ENCODE assay signal across 23 cellular contexts in the genomic region with DNA sequence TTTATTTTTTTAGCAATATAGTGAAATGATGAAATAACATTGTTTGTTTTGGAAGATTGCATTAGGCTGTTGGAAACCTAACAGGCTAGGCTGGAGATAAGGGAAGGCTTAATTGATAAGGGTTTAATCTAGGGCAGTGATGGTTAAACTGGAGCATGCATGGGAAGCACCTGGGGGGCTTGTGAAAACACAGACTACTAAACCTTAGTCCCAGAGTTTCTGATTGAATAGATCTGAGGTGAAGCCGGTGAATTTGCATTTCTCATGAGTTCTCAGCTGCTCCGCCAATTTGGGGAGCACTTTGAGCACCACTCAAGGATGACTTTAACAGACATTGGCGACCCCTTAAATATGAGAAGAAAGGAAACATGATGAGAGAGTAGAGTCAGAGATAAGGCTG. TPM values are rescaled to one million over a fixed set of nuclear protein-coding genes. Genes with fewer than 3 reads are reported as not detected.
DNase-seq lines count a peak whose midpoint lies in the region; ATAC-seq, FAIRE-seq and TF ChIP-seq lines count a peak whose summit lies in the region.
"Had no signal": no experiment of that assay in that cellular context is flagged by ENCODE, and none has a peak within 500 bp of the region (broad histone marks: within the 10 kb centered on the region; RNA-seq: fewer than 3 reads in every experiment).

No MANE protein-coding gene starts in this region.

- H3K18ac ChIP-seq in mesenchymal stem cell (ENCODE audit: low read depth in 1 of 2, low read length in 2 of 2) = no peak overlapping the region

- H3K4me3 ChIP-seq in GM12878 = peak overlapping the region; percentile 29
- H3K4me3 ChIP-seq in mesenchymal stem cell (ENCODE audit: insufficient read depth in 1 of 2, low read depth in 1 of 2, low read length in 2 of 2) = no peak overlapping the region
- H3K4me3 ChIP-seq: heart right ventricle, lower lobe of right lung, MG63, sigmoid colon, SJSA1, stomach had no signal

- H3K9ac ChIP-seq in GM12878 (ENCODE audit: control insufficient read depth, insufficient read depth, low read length) (peak overlapping the region; percentile 35; the same call in 1 of the 2 replicates), mesenchymal stem cell (ENCODE audit: low read length) (no peak overlapping the region)

- BruUV-seq in GM12878 (replicated peaks; lab: Mats Ljungman, UMichigan) = no TSS peak

- H2AFZ ChIP-seq in GM12878 (ENCODE audit: control insufficient read depth, low read depth, low read length) (no peak overlapping the region), mesenchymal stem cell (ENCODE audit: low read depth, low read length) (no peak overlapping the region)

- H2BK15ac ChIP-seq in mesenchymal stem cell (ENCODE audit: low read depth, poor library complexity, severe bottlenecking) = no peak overlapping the region

- no peak overlapping the region for H3K4ac ChIP-seq in mesenchymal stem cell (ENCODE audit: low read depth in 1 of 2, low read length in 2 of 2)

- in situ Hi-C loops in GM12878 (cut with MboI) = loop anchor here (5.0 kb wide), 1 partner anchor 183 kb away; a partner anchor contains a TSS

- POLR2A ChIA-PET in GM12878 (lab: Charles Lee) = interaction anchor here (1.5 kb wide), 1 partner anchor 11 kb away, joined by 3 read pairs; no protein-coding TSS in a partner anchor

- CTCF ChIA-PET in GM12878 (lab: Yijun Ruan, JAX) = interaction anchor here (0.6 to 1.1 kb wide), 3 partner anchors 185 to 346 kb away, joined by 3 read pairs; no protein-coding TSS in a partner anchor

- peaks cover 81% of the 10 kb centered on the region for H3K79me2 ChIP-seq in GM12878 (ENCODE audit: control insufficient read depth, insufficient read depth, low read length)

- H3K27me3 ChIP-seq in GM12878 (replicated peaks in 1 of 2; ENCODE audit: control insufficient read depth in 2 of 2, insufficient read depth in 2 of 2, low read length in 1 of 2) = no peaks in the 10 kb centered on the region
- peaks cover 0 to 18% of the 10 kb centered on the region in 2 experiments for H3K27me3 ChIP-seq in mesenchymal stem cell (ENCODE audit: control insufficient read depth in 1 of 2, insufficient read depth in 1 of 2, low read length in 2 of 2)
- H3K27me3 ChIP-seq: MG63, sigmoid colon, SJSA1, stomach had no signal

- no peak overlapping the region for H3K23ac ChIP-seq in mesenchymal stem cell (ENCODE audit: low read length in 2 of 2)

- SMC1A ChIA-PET in GM12878 (lab: Charles Lee; ENCODE audit: uncharacterized antibody, unreplicated experiment) = interaction anchor here (1.8 kb wide), 1 partner anchor 21 kb away, joined by 7 read pairs; no protein-coding TSS in a partner anchor

- peak; percentile 51 for ATAC-seq in GM19351 (IDR thresholded peaks at IDR 0.05; ENCODE audit: unreplicated experiment)
- peak; percentile 58 for ATAC-seq in HG02885 (IDR thresholded peaks at IDR 0.05; ENCODE audit: poor library complexity, unreplicated experiment)
- peak; percentile 52 for ATAC-seq in GM12878
- ATAC-seq: CD8-positive, alpha-beta T cell; heart right ventricle; lower lobe of right lung had no signal

- WGBS in GM12878 (ENCODE audit: insufficient coverage, insufficient replicate concordance, low lambda C conversion rate, missing lambda C conversion rate) = 6% methylated on average over 3 of the region's 3 CpGs
- 100% methylated on average over 3 of the region's 3 CpGs for WGBS in mesenchymal stem cell

- RAD21 ChIA-PET in GM12878 (lab: Charles Lee; ENCODE audit: unreplicated experiment) = no interaction called here

- no peaks in the 10 kb centered on the region for H3K36me3 ChIP-seq in GM12878 (ENCODE audit: control insufficient read depth in 2 of 2, insufficient read depth in 2 of 2, low read length in 1 of 2)
- no peaks in the 10 kb centered on the region for H3K36me3 ChIP-seq in mesenchymal stem cell (ENCODE audit: control insufficient read depth in 1 of 2, insufficient read depth in 2 of 2, low read depth in 1 of 2, low read length in 2 of 2)
- H3K36me3 ChIP-seq: heart right ventricle, lower lobe of right lung, MG63, sigmoid colon, SJSA1, stomach had no signal

- H4K20me1 ChIP-seq in GM12878 (ENCODE audit: control insufficient read depth, insufficient read depth) = no peaks in the 10 kb centered on the region

- H4K91ac ChIP-seq in mesenchymal stem cell (ENCODE audit: low read length) = no peak overlapping the region

- TF ChIP-seq EP300 in GM12878 (IDR thresholded peaks at IDR 0.05; ENCODE audit: borderline replicate concordance in 1 of 2, control insufficient read depth in 1 of 2, low read depth in 2 of 2, low read length in 2 of 2) = no peak

- H2BK5ac ChIP-seq in mesenchymal stem cell (ENCODE audit: low read depth, low read length, poor library complexity, severe bottlenecking) = no peak overlapping the region

- no peak for TF ChIP-seq CTCF in GM12878 (IDR thresholded peaks at IDR 0.05 in 2 of 3, conservative IDR thresholded peaks at IDR 0.05 in 1 of 3; ENCODE audit: control insufficient read depth in 2 of 3, extremely low read depth in 1 of 3, insufficient read depth in 1 of 3, low read depth in 3 of 3, low read length in 3 of 3)

- no peak overlapping the region for H3K14ac ChIP-seq in mesenchymal stem cell (ENCODE audit: low read length in 2 of 2)

- DNase-seq in GM12892 (ENCODE audit: insufficient read length) (no peak), GM12878 (ENCODE audit: low read depth, low spot score) (no peak), mesenchymal stem cell (no peak), NCI-H524 (lab: John Stamatoyannopoulos, UW) (no peak), GF-D8 (lab: John Stamatoyannopoulos, UW) (no peak)
- DNase-seq in activated T-cell treated with anti-CD3 and anti-CD28 coated beads, Interleukin-2, amount 50 U/mL, for 1 hour = no peak
- DNase-seq: activated CD4-positive, alpha-beta T cell treated with anti-CD3 and anti-CD28 coated beads for 4 hours; activated naive CD4-positive, alpha-beta T cell treated with anti-CD3 and anti-CD28 coated beads for 36 hours; CD8-positive, alpha-beta T cell; DMS79; heart right ventricle; lower lobe of right lung; MG63; NCI-H1436 treated with DMSO at 0.1 percent for 48 hours; NCI-H2171 treated with DMSO at 0.1 percent for 48 hours; NCI-H774; sigmoid colon; stimulated activated CD4-positive, alpha-beta T cell treated with anti-CD3 and anti-CD28 coated beads, Interleukin-1b, Interleukin-23, amount 100 ng/mL, for 48 hours; stomach had no signal

- peak; percentile 46 for FAIRE-seq in GM12892 (lab: Jason Lieb, UNC)
- FAIRE-seq in GM12878 (lab: Jason Lieb, UNC) = no peak
- FAIRE-seq: islet of Langerhans had no signal

- no peak for TF ChIP-seq RAD21 in GM12878 (IDR thresholded peaks at IDR 0.05; ENCODE audit: insufficient read depth, low read depth, low read length)

- no peaks in the 10 kb centered on the region for H3K79me1 ChIP-seq in mesenchymal stem cell (replicated peaks; ENCODE audit: low read length, poor library complexity, severe bottlenecking)

- no peak overlapping the region for H4K8ac ChIP-seq in mesenchymal stem cell (ENCODE audit: low read length)

- no peak overlapping the region for H2BK120ac ChIP-seq in mesenchymal stem cell (ENCODE audit: low read depth, low read length)

- no peak overlapping the region for H2AK5ac ChIP-seq in mesenchymal stem cell (ENCODE audit: low read length, severe bottlenecking)

- intact Hi-C loops in GM12878 (cut with micrococcal nuclease; ENCODE audit: unreplicated experiment) = loop anchor here (5.0 kb wide), 1 partner anchor 448 kb away; no protein-coding TSS in a partner anchor

- H3K4me1 ChIP-seq in GM12878 (ENCODE audit: control insufficient read depth, insufficient read depth, low read length) (no peaks in the 10 kb centered on the region), mesenchymal stem cell (ENCODE audit: control insufficient read depth, insufficient read depth, low read depth, low read length) (no peaks in the 10 kb centered on the region)
- H3K4me1 ChIP-seq: heart right ventricle, lower lobe of right lung, sigmoid colon, SJSA1, stomach had no signal

- H2BK12ac ChIP-seq in mesenchymal stem cell (ENCODE audit: low read length in 2 of 2) = no peak overlapping the region

- TF ChIP-seq POLR2A in GM12892 (IDR thresholded peaks at IDR 0.05; ENCODE audit: low read depth, low read length) (no peak), GM12878 (IDR thresholded peaks at IDR 0.05; ENCODE audit: low read depth, low read length) (no peak)

- H3K27ac ChIP-seq in GM12878 (ENCODE audit: control insufficient read depth, insufficient read depth) (peak overlapping the region; percentile 48; the same call in 1 of the 2 replicates), mesenchymal stem cell (ENCODE audit: low read length, poor library complexity, severe bottlenecking) (no peak overlapping the region)
- H3K27ac ChIP-seq: heart right ventricle, lower lobe of right lung, sigmoid colon, SJSA1, stomach had no signal

- H3K4me2 ChIP-seq in GM12878 (ENCODE audit: control insufficient read depth, insufficient read depth) (peak overlapping the region; percentile 62; the same call in 1 of the 2 replicates), mesenchymal stem cell (ENCODE audit: low read length, poor library complexity, severe bottlenecking) (no peak overlapping the region)

- no peaks in the 10 kb centered on the region for H3K9me3 ChIP-seq in GM12878 (replicated peaks; ENCODE audit: control insufficient read depth, insufficient read depth, low read length)
- no peaks in the 10 kb centered on the region for H3K9me3 ChIP-seq in mesenchymal stem cell (ENCODE audit: control insufficient read depth, low read length)
- H3K9me3 ChIP-seq: heart right ventricle, lower lobe of right lung, MG63, sigmoid colon, SJSA1, stomach had no signal

TF ChIP-seq in GM12878, 131 proteins besides CTCF, POLR2A, EP300 and RAD21 (continues in another document):
- TF ChIP-seq POU2F2 (IDR thresholded peaks at IDR 0.05; ENCODE audit: borderline replicate concordance, low read depth, low read length) = peak; percentile 63; the same call in 1 of the 3 replicates

RNA-seq across cellular contexts. Expression of a gene that starts 11.5 kb away (rescaled TPM):
- polyA plus RNA-seq in GM12892 (2012; ENCODE audit: missing spikeins) = 45.5 TPM
- 31.9 and 34.4 TPM in 2 replicates for total RNA-seq in GM12878 (2013; cell fraction: nucleolus; rRNA removed)
- total RNA-seq in GM12878 (2014; rRNA removed) = 57.0 and 75.4 TPM in 2 replicates
- 76.9 and 78.6 TPM in 2 replicates for total RNA-seq in GM12878 (2014; rRNA removed; fragmentation: Illumina TruSeq; extraction: Trizol)
- 53.0 and 56.9 TPM in 2 replicates for total RNA-seq in GM12878 (2021)
- 18.8 TPM for polyA plus RNA-seq in GM12878 (2011; ENCODE audit: low read depth)
- polyA plus RNA-seq in GM12878 (2011; rRNA removed) = 60.8 and 97.1 TPM in 2 replicates
- 16.4 and 16.9 TPM in 2 replicates for polyA plus RNA-seq in GM12878 (2011; cell fraction: cytosol; rRNA removed)
- 29.4 and 31.0 TPM in 2 replicates for polyA plus RNA-seq in GM12878 (2011; cell fraction: nucleus; rRNA removed)
- polyA plus RNA-seq in GM12878 (2012) = 35.1 and 41.6 TPM in 2 replicates
- polyA plus RNA-seq in GM12878 (2014; fragmentation: Illumina TruSeq; extraction: Trizol) = 70.5 and 98.6 TPM in 2 replicates
- 10 to 100 TPM; 30.4 to 34.9 TPM for polyA plus RNA-seq in GM12878 (2014; fragmentation: Nextera tagmentation; extraction: Ambion mirVana)
- polyA plus RNA-seq in GM12878 (2014; rRNA removed) = 35.4 and 40.2 TPM in 2 replicates
- polyA plus RNA-seq in GM12878 (2016; fragmentation: Nextera tagmentation; extraction: Ambion mirVana) = 10 to 100 TPM; 60.7 to 67.0 TPM
- polyA minus RNA-seq in GM12878 (2011; rRNA and poly(A)+ RNA removed) = 24.9 and 29.9 TPM in 2 replicates
- 19.5 and 20.8 TPM in 2 replicates for polyA minus RNA-seq in GM12878 (2011; cell fraction: cytosol; rRNA and poly(A)+ RNA removed)
- 8.2 and 10.0 TPM in 2 replicates for polyA minus RNA-seq in GM12878 (2011; cell fraction: nucleus; rRNA and poly(A)+ RNA removed)
- 11.1 TPM for polyA plus RNA-seq in mesenchymal stem cell (2013, experiment 1 of 2)
- 11.6 TPM for polyA plus RNA-seq in mesenchymal stem cell (2013, experiment 2 of 2)
